ENCODE assay signal across 27 cellular contexts in genomic region chr6:80249897-80250296, GRCh38.
DNase-seq lines count a peak whose midpoint lies in the region; ATAC-seq, FAIRE-seq and TF ChIP-seq lines count a peak whose summit lies in the region.
"Had no signal": no experiment of that assay in that cellular context is flagged by ENCODE, and none has a peak within 500 bp of the region (broad histone marks: within the 10 kb centered on the region; RNA-seq: fewer than 3 reads in every experiment).

No MANE protein-coding gene starts in this region.

- POLR2A ChIA-PET in activated naive CD8-positive, alpha-beta T cell treated with anti-CD3 and anti-CD28 coated beads, Interleukin-2, amount 10 ng/mL, durations not matched to agents 7 days and 5 days (lab: Charles Lee) = no interaction called here

- no peak for ATAC-seq in activated naive CD8-positive, alpha-beta T cell treated with anti-CD3 and anti-CD28 coated beads, Interleukin-2, amount 10 ng/mL, durations not matched to agents 7 days and 5 days (ENCODE audit: low read depth)
- no peak for ATAC-seq in activated naive CD8-positive, alpha-beta T cell treated with anti-CD3 and anti-CD28 coated beads, Interleukin-2, amount 50 U/mL, for 24 hours
- peak; percentile 54 for ATAC-seq in HG02884 (IDR thresholded peaks at IDR 0.05; ENCODE audit: unreplicated experiment)
- peak; percentile 80 for ATAC-seq in sciatic nerve
- no peak for ATAC-seq in HG02938 (IDR thresholded peaks at IDR 0.05; ENCODE audit: unreplicated experiment)
- no peak for ATAC-seq in GM18861 (IDR thresholded peaks at IDR 0.05; ENCODE audit: unreplicated experiment)
- ATAC-seq: esophagus mucosa had no signal

- H3K79me2 ChIP-seq in astrocyte (ENCODE audit: insufficient read depth, low read length) = no peaks in the 10 kb centered on the region

- no peak overlapping the region for H3K4me3 Mint-ChIP-seq in activated naive CD8-positive, alpha-beta T cell treated with anti-CD3 and anti-CD28 coated beads, Interleukin-2, amount 10 ng/mL, durations not matched to agents 7 days and 5 days
- H3K4me3 Mint-ChIP-seq in activated naive CD8-positive, alpha-beta T cell treated with anti-CD3 and anti-CD28 coated beads, Interleukin-2, amount 50 U/mL, for 24 hours = no peak overlapping the region
- H3K4me3 Mint-ChIP-seq in astrocyte (ENCODE audit: unreplicated experiment) = no peak overlapping the region
- H3K4me3 Mint-ChIP-seq: CD14-positive monocyte; HFFc6; mesothelial cell of epicardium; natural killer cell treated with Interleukin-12 subunit alpha and Interleukin-12 subunit beta and Interleukin-15 and Interleukin-18, amount 100 ng/mL, for 72 hours had no signal

- no peak overlapping the region for H3K27ac ChIP-seq in astrocyte (ENCODE audit: low read depth, low read length)
- H3K27ac ChIP-seq: suprapubic skin, WERI-Rb-1 had no signal

- H3K4me1 Mint-ChIP-seq in activated naive CD8-positive, alpha-beta T cell treated with anti-CD3 and anti-CD28 coated beads, Interleukin-2, amount 10 ng/mL, durations not matched to agents 7 days and 5 days = peaks cover 3% of the 10 kb centered on the region
- peaks cover 8% of the 10 kb centered on the region for H3K4me1 Mint-ChIP-seq in activated naive CD8-positive, alpha-beta T cell treated with anti-CD3 and anti-CD28 coated beads, Interleukin-2, amount 50 U/mL, for 24 hours
- peaks cover 8% of the 10 kb centered on the region for H3K4me1 Mint-ChIP-seq in astrocyte (ENCODE audit: low read depth, unreplicated experiment)
- H3K4me1 Mint-ChIP-seq: CD14-positive monocyte had no signal

- DNase-seq in activated naive CD8-positive, alpha-beta T cell treated with anti-CD3 and anti-CD28 coated beads, Interleukin-2, amount 10 ng/mL, durations not matched to agents 7 days and 5 days = no peak
- DNase-seq in activated naive CD8-positive, alpha-beta T cell treated with anti-CD3 and anti-CD28 coated beads, Interleukin-2, amount 50 U/mL, for 24 hours = no peak
- DNase-seq in astrocyte (ENCODE audit: low read depth) = peak; percentile 13
- DNase-seq in sciatic nerve (ENCODE audit: low spot score) = no peak
- DNase-seq in cerebellum (ENCODE audit: low spot score) = no peak
- DNase-seq: activated CD8-positive, alpha-beta memory T cell treated with anti-CD3 and anti-CD28 coated beads for 24 hours; caudate nucleus; DMS 273 treated with DMSO at 0.1 percent for 48 hours; HFFc6; left cardiac atrium; NCI-H1436 treated with DMSO at 0.1 percent for 48 hours; NCI-H2171; NCI-H69; SHP77 treated with DMSO at 0.1 percent for 48 hours; stimulated activated CD8-positive, alpha-beta memory T cell treated with anti-CD3 and anti-CD28 coated beads, Interleukin-4, amount 100 ng/mL, for 48 hours; T-helper 1 cell; WERI-Rb-1 had no signal

- no peaks in the 10 kb centered on the region for H3K9me3 ChIP-seq in astrocyte (ENCODE audit: insufficient read depth, low read depth, low read length)
- H3K9me3 ChIP-seq: suprapubic skin had no signal

- no peak overlapping the region for H3K9ac ChIP-seq in astrocyte (ENCODE audit: low read length)

- intact Hi-C loops in sciatic nerve (cut with DNase I) = no loop called here

- H3K4me1 ChIP-seq in astrocyte (ENCODE audit: insufficient read depth, low read length) = no peaks in the 10 kb centered on the region
- H3K4me1 ChIP-seq: suprapubic skin had no signal

- no peak for TF ChIP-seq CTCF in astrocyte (IDR thresholded peaks at IDR 0.05; ENCODE audit: insufficient read depth, low read depth, low read length)

- no peaks in the 10 kb centered on the region for H3K36me3 ChIP-seq in astrocyte (ENCODE audit: insufficient read depth, low read length)
- H3K36me3 ChIP-seq: suprapubic skin, WERI-Rb-1 had no signal

- H3K4me2 ChIP-seq in astrocyte (ENCODE audit: low read length) = no peak overlapping the region

- H3K9me3 Mint-ChIP-seq in activated naive CD8-positive, alpha-beta T cell treated with anti-CD3 and anti-CD28 coated beads, Interleukin-2, amount 10 ng/mL, durations not matched to agents 7 days and 5 days = no peaks in the 10 kb centered on the region
- H3K9me3 Mint-ChIP-seq in activated naive CD8-positive, alpha-beta T cell treated with anti-CD3 and anti-CD28 coated beads, Interleukin-2, amount 50 U/mL, for 24 hours = no peaks in the 10 kb centered on the region
- no peaks in the 10 kb centered on the region for H3K9me3 Mint-ChIP-seq in astrocyte (ENCODE audit: unreplicated experiment)
- H3K9me3 Mint-ChIP-seq: CD14-positive monocyte; HFFc6; mesothelial cell of epicardium; natural killer cell treated with Interleukin-12 subunit alpha and Interleukin-12 subunit beta and Interleukin-15 and Interleukin-18, amount 100 ng/mL, for 72 hours had no signal

- no peaks in the 10 kb centered on the region for H3K27me3 Mint-ChIP-seq in activated naive CD8-positive, alpha-beta T cell treated with anti-CD3 and anti-CD28 coated beads, Interleukin-2, amount 10 ng/mL, durations not matched to agents 7 days and 5 days
- no peaks in the 10 kb centered on the region for H3K27me3 Mint-ChIP-seq in activated naive CD8-positive, alpha-beta T cell treated with anti-CD3 and anti-CD28 coated beads, Interleukin-2, amount 50 U/mL, for 24 hours
- H3K27me3 Mint-ChIP-seq in astrocyte (ENCODE audit: low read depth, unreplicated experiment) = no peaks in the 10 kb centered on the region
- H3K27me3 Mint-ChIP-seq: natural killer cell treated with Interleukin-12 subunit alpha and Interleukin-12 subunit beta and Interleukin-15 and Interleukin-18, amount 100 ng/mL, for 72 hours; progenitor cell of endocrine pancreas had no signal

- H3K27ac Mint-ChIP-seq in activated naive CD8-positive, alpha-beta T cell treated with anti-CD3 and anti-CD28 coated beads, Interleukin-2, amount 10 ng/mL, durations not matched to agents 7 days and 5 days = peak overlapping the region; percentile 57
- H3K27ac Mint-ChIP-seq in activated naive CD8-positive, alpha-beta T cell treated with anti-CD3 and anti-CD28 coated beads, Interleukin-2, amount 50 U/mL, for 24 hours = no peak overlapping the region
- no peak overlapping the region for H3K27ac Mint-ChIP-seq in astrocyte (ENCODE audit: unreplicated experiment)
- H3K27ac Mint-ChIP-seq: CD14-positive monocyte; HFFc6; mesothelial cell of epicardium; natural killer cell treated with Interleukin-12 subunit alpha and Interleukin-12 subunit beta and Interleukin-15 and Interleukin-18, amount 100 ng/mL, for 72 hours; progenitor cell of endocrine pancreas had no signal

- H2AFZ ChIP-seq in astrocyte (ENCODE audit: low read depth, low read length) = no peak overlapping the region

- H3K27me3 ChIP-seq in astrocyte (ENCODE audit: insufficient read depth, low read length) = no peaks in the 10 kb centered on the region
- H3K27me3 ChIP-seq: suprapubic skin had no signal

- H3K4me3 ChIP-seq in astrocyte (ENCODE audit: insufficient read depth, low read depth, low read length) = no peak overlapping the region
- H3K4me3 ChIP-seq: suprapubic skin had no signal

- H3K36me3 Mint-ChIP-seq in activated naive CD8-positive, alpha-beta T cell treated with anti-CD3 and anti-CD28 coated beads, Interleukin-2, amount 10 ng/mL, durations not matched to agents 7 days and 5 days = peaks cover 5% of the 10 kb centered on the region
- H3K36me3 Mint-ChIP-seq in activated naive CD8-positive, alpha-beta T cell treated with anti-CD3 and anti-CD28 coated beads, Interleukin-2, amount 50 U/mL, for 24 hours (ENCODE audit: low read depth) = no peaks in the 10 kb centered on the region
- H3K36me3 Mint-ChIP-seq in astrocyte (ENCODE audit: low read depth, unreplicated experiment) = no peaks in the 10 kb centered on the region
- H3K36me3 Mint-ChIP-seq: mesothelial cell of epicardium; natural killer cell treated with Interleukin-12 subunit alpha and Interleukin-12 subunit beta and Interleukin-15 and Interleukin-18, amount 100 ng/mL, for 72 hours had no signal

- no peak for FAIRE-seq in astrocyte (lab: Jason Lieb, UNC)
- FAIRE-seq: G401.6 had no signal

- H4K20me1 ChIP-seq in astrocyte (ENCODE audit: insufficient read depth, low read length) = no peaks in the 10 kb centered on the region

Comparison
In these comparisons a context has a peak if more than half of its experiments do, and no peak if none do; other contexts are left out.
1. ATAC-seq: peak in HG02884 (single experiment) and sciatic nerve (single experiment); none in activated naive CD8-positive, alpha-beta T cell treated with anti-CD3 and anti-CD28 coated beads, Interleukin-2, amount 10 ng/mL, durations not matched to agents 7 days and 5 days (single experiment), activated naive CD8-positive, alpha-beta T cell treated with anti-CD3 and anti-CD28 coated beads, Interleukin-2, amount 50 U/mL, for 24 hours (single experiment), HG02938 (single experiment) and GM18861 (single experiment).